Comparison of ENCODE assay signal across 1 cellular context in the genomic region with DNA sequence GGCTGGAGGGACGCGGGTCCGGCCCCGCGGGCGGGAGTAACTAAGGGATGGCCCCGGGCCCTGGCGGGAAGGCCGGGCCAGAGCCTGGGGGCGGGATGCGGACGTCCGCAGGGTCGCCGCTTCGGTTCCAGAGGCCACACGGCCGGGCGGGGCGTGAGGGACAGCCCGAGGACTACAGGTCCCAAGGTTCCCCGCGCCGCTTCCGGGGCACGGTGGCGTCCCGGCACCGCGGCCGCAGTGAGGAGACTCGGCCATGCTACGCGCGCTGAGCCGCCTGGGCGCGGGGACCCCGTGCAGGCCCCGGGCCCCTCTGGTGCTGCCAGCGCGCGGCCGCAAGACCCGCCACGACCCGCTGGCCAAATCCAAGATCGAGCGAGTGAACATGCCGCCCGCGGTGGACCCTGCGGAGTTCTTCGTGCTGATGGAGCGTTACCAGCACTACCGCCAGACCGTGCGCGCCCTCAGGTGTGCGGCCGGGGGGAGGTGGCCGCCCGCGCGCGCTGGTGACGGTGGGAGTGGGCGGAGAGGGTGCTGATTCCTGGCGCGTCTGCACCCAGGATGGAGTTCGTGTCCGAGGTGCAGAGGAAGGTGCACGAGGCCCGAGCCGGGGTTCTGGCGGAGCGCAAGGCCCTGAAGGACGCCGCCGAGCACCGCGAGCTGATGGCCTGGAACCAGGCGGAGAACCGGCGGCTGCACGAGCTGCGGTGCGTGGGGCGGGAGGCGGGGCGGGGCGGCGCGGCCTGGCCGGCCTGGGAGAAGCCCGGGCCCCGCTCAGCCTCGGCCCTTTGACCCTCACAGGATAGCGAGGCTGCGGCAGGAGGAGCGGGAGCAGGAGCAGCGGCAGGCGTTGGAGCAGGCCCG.
TF ChIP-seq lines count a peak whose summit lies in the region.

MRPS26 (plus strand) TSS at position 237 of the 861 bp plus-strand sequence; CDS start at position 254, 17 bp downstream.

TF ChIP-seq in GM23338, 12 proteins besides CTCF, POLR2A, EP300 and RAD21 (continued from another document):
- TF ChIP-seq, protein P1, sequence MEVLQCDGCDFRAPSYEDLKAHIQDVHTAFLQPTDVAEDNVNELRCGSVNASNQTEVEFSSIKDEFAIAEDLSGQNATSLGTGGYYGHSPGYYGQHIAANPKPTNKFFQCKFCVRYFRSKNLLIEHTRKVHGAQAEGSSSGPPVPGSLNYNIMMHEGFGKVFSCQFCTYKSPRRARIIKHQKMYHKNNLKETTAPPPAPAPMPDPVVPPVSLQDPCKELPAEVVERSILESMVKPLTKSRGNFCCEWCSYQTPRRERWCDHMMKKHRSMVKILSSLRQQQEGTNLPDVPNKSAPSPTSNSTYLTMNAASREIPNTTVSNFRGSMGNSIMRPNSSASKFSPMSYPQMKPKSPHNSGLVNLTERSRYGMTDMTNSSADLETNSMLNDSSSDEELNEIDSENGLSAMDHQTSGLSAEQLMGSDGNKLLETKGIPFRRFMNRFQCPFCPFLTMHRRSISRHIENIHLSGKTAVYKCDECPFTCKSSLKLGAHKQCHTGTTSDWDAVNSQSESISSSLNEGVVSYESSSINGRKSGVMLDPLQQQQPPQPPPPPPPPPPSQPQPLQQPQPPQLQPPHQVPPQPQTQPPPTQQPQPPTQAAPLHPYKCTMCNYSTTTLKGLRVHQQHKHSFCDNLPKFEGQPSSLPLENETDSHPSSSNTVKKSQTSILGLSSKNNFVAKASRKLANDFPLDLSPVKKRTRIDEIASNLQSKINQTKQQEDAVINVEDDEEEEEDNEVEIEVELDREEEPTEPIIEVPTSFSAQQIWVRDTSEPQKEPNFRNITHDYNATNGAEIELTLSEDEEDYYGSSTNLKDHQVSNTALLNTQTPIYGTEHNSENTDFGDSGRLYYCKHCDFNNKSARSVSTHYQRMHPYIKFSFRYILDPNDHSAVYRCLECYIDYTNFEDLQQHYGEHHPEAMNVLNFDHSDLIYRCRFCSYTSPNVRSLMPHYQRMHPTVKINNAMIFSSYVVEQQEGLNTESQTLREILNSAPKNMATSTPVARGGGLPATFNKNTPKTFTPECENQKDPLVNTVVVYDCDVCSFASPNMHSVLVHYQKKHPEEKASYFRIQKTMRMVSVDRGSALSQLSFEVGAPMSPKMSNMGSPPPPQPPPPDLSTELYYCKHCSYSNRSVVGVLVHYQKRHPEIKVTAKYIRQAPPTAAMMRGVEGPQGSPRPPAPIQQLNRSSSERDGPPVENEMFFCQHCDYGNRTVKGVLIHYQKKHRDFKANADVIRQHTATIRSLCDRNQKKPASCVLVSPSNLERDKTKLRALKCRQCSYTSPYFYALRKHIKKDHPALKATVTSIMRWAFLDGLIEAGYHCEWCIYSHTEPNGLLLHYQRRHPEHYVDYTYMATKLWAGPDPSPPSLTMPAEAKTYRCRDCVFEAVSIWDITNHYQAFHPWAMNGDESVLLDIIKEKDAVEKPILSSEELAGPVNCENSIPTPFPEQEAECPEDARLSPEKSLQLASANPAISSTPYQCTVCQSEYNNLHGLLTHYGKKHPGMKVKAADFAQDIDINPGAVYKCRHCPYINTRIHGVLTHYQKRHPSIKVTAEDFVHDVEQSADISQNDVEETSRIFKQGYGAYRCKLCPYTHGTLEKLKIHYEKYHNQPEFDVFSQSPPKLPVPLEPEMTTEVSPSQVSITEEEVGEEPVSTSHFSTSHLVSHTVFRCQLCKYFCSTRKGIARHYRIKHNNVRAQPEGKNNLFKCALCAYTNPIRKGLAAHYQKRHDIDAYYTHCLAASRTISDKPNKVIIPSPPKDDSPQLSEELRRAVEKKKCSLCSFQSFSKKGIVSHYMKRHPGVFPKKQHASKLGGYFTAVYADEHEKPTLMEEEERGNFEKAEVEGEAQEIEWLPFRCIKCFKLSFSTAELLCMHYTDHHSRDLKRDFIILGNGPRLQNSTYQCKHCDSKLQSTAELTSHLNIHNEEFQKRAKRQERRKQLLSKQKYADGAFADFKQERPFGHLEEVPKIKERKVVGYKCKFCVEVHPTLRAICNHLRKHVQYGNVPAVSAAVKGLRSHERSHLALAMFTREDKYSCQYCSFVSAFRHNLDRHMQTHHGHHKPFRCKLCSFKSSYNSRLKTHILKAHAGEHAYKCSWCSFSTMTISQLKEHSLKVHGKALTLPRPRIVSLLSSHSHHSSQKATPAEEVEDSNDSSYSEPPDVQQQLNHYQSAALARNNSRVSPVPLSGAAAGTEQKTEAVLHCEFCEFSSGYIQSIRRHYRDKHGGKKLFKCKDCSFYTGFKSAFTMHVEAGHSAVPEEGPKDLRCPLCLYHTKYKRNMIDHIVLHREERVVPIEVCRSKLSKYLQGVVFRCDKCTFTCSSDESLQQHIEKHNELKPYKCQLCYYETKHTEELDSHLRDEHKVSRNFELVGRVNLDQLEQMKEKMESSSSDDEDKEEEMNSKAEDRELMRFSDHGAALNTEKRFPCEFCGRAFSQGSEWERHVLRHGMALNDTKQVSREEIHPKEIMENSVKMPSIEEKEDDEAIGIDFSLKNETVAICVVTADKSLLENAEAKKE (CRISPR knock-in tag; IDR thresholded peaks at IDR 0.05): no peak
- TF ChIP-seq REST (IDR thresholded peaks at IDR 0.05; ENCODE audit: unreplicated experiment) (no peak), ZNF114 (CRISPR knock-in tag; IDR thresholded peaks at IDR 0.05) (no peak), EZH2 (IDR thresholded peaks at IDR 0.05; ENCODE audit: low read depth, unreplicated experiment) (no peak), JUNB (IDR thresholded peaks at IDR 0.05; ENCODE audit: unreplicated experiment) (no peak), STAT1 (IDR thresholded peaks at IDR 0.05; ENCODE audit: unreplicated experiment) (no peak), POLR2AphosphoS5 (IDR thresholded peaks at IDR 0.05; ENCODE audit: low read depth) (peak; percentile 75), CREB1 (CRISPR knock-in tag; IDR thresholded peaks at IDR 0.05; ENCODE audit: low read depth) (0 out of 2 replicates have a peak, but pooled peaks have one; percentile 17)
- TF ChIP-seq, protein P2, sequence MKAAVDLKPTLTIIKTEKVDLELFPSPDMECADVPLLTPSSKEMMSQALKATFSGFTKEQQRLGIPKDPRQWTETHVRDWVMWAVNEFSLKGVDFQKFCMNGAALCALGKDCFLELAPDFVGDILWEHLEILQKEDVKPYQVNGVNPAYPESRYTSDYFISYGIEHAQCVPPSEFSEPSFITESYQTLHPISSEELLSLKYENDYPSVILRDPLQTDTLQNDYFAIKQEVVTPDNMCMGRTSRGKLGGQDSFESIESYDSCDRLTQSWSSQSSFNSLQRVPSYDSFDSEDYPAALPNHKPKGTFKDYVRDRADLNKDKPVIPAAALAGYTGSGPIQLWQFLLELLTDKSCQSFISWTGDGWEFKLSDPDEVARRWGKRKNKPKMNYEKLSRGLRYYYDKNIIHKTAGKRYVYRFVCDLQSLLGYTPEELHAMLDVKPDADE (IDR thresholded peaks at IDR 0.05): peak; percentile 82
